ENCODE assay signal across 17 cellular contexts in genomic region chr3:77259701-77260100, GRCh38.
DNase-seq lines count a peak whose midpoint lies in the region; ATAC-seq and TF ChIP-seq lines count a peak whose summit lies in the region.
"Had no signal": no experiment of that assay in that cellular context is flagged by ENCODE, and none has a peak within 500 bp of the region (broad histone marks: within the 10 kb centered on the region; RNA-seq: fewer than 3 reads in every experiment).

No MANE protein-coding gene starts in this region.

- H3K27ac ChIP-seq in upper lobe of right lung = no peak overlapping the region
- H3K27ac ChIP-seq: SJSA1 had no signal

- no peak overlapping the region for H3K4me3 ChIP-seq in upper lobe of right lung
- H3K4me3 ChIP-seq: SJSA1 had no signal

- ATAC-seq in GM21447 (IDR thresholded peaks at IDR 0.05; ENCODE audit: unreplicated experiment) (no peak), upper lobe of right lung (no peak)

- TF ChIP-seq CTCF in upper lobe of right lung (IDR thresholded peaks at IDR 0.05) = no peak

- in situ Hi-C loops in ACHN (cut with HindIII; ENCODE audit: low pct_ligation_motif_present, low pct_unique_long_range_greater_than_20kb, low sequenced_read_pairs) = no loop called here

- DNase-seq in NCI-H82 (lab: John Stamatoyannopoulos, UW) (peak; percentile 20), NCI-H82 treated with DMSO at 0.1 percent for 48 hours (lab: John Stamatoyannopoulos, UW; ENCODE audit: unreplicated experiment) (no peak), NCI-H2029 (lab: John Stamatoyannopoulos, UW) (peak; percentile 5), NCI-H774 (lab: John Stamatoyannopoulos, UW) (peak; percentile 49), cortex of kidney (lab: John Stamatoyannopoulos, UW) (no peak), upper lobe of right lung (no peak), ACHN (no peak)
- DNase-seq: CD4-positive, alpha-beta T cell; H9; MM.1S; NCI-H1436; NK-92 treated with Interleukin-12 subunit alpha and Interleukin-12 subunit beta, amount 100 ng/mL, for 24 hours; OCI-M1; RPMI8226; SW 1271 had no signal

- no peaks in the 10 kb centered on the region for H3K4me1 ChIP-seq in upper lobe of right lung
- H3K4me1 ChIP-seq: SJSA1 had no signal

- no peaks in the 10 kb centered on the region for H3K27me3 ChIP-seq in upper lobe of right lung
- H3K27me3 ChIP-seq: SJSA1 had no signal

- intact Hi-C loops in upper lobe of right lung (cut with DNase I) = loop anchor here (10.0 kb wide), 1 partner anchor 215 kb away; the partner anchor contains the start of gene ROBO2

- H3K9me3 ChIP-seq in upper lobe of right lung = no peaks in the 10 kb centered on the region
- H3K9me3 ChIP-seq: SJSA1 had no signal

- no peaks in the 10 kb centered on the region for H3K36me3 ChIP-seq in upper lobe of right lung
- H3K36me3 ChIP-seq: SJSA1 had no signal

Comparison
In these comparisons a context has a peak if more than half of its experiments do, and no peak if none do; other contexts are left out.
1. DNase-seq: peak in NCI-H82 (single experiment), NCI-H2029 (single experiment) and NCI-H774 (single experiment); none in NCI-H82 treated with DMSO at 0.1 percent for 48 hours (single experiment), cortex of kidney (single experiment), upper lobe of right lung (single experiment) and ACHN (single experiment).